ENCODE assay signal across 8 cellular contexts in the genomic region with DNA sequence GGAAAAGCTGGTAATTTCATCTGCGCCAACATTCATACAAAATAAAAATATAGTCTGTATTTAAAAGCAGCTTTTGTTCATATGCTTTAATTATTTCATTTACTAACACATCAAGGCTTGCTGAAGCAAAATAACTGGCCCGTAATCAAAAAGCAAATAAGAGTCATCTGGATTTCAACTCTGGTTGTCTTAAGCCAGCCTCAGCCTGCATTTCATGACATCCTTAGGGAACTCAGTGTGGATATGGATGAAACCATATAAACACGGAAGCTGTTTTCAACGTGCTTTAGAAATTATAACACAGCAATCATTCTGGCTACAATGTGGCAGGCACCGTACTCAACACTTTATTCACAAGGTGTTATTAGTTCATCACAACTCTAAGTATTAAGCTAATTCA. TPM values are rescaled to one million over a fixed set of nuclear protein-coding genes. Genes with fewer than 3 reads are reported as not detected.
DNase-seq lines count a peak whose midpoint lies in the region; TF ChIP-seq lines count a peak whose summit lies in the region.

No MANE protein-coding gene starts in this region.

- H4K91ac ChIP-seq in neuronal stem cell (ENCODE audit: low read depth, low read length, poor library complexity): no peak overlapping the region

- H2AK5ac ChIP-seq in neuronal stem cell (ENCODE audit: low read depth, low read length): no peak overlapping the region

- CTCF ChIA-PET in CD8-positive, alpha-beta memory T cell (lab: Charles Lee): interaction anchor here (1.2 kb wide), 1 partner anchor 1207 kb away, joined by 3 read pairs; no protein-coding TSS in a partner anchor

- H3K9me3 ChIP-seq in CD8-positive, alpha-beta memory T cell (ENCODE audit: low read length): no peaks in the 10 kb centered on the region
- H3K9me3 ChIP-seq in NT2/D1 (ENCODE audit: insufficient read depth, low read length) (no peaks in the 10 kb centered on the region), neuronal stem cell (replicated peaks in 1 of 2; ENCODE audit: control insufficient read depth in 2 of 2, insufficient read depth in 1 of 2, low read depth in 1 of 2, low read length in 2 of 2) (no peaks in the 10 kb centered on the region)

- H3K27me3 ChIP-seq in CD8-positive, alpha-beta memory T cell (ENCODE audit: insufficient read depth, low read length, poor library complexity, severe bottlenecking): no peaks in the 10 kb centered on the region
- H3K27me3 ChIP-seq in NT2/D1 (ENCODE audit: insufficient read depth, insufficient read length) (no peaks in the 10 kb centered on the region), neuronal stem cell (ENCODE audit: control insufficient read depth in 3 of 3, insufficient read depth in 3 of 3, low read depth in 1 of 3, low read length in 3 of 3) (no peaks in the 10 kb centered on the region)

- no peak for DNase-seq in CD8-positive, alpha-beta memory T cell
- DNase-seq in NT2/D1 (ENCODE audit: low read depth, low spot score) (no peak), endothelial cell (ENCODE audit: low spot score) (no peak), neuronal stem cell (ENCODE audit: low spot score) (no peak), 8988T (no peak), NCI-H1930 (lab: John Stamatoyannopoulos, UW) (no peak), globus pallidus (ENCODE audit: low spot score) (no peak)
- DNase-seq in stimulated activated CD4-positive, alpha-beta T cell treated with anti-CD3 and anti-CD28 coated beads, Interleukin-1b, Interleukin-23, amount 100 ng/mL, for 48 hours: no peak

- H3K9me3 Mint-ChIP-seq in CD8-positive, alpha-beta memory T cell: no peaks in the 10 kb centered on the region
- H3K9me3 Mint-ChIP-seq in endothelial cell (ENCODE audit: unreplicated experiment): no peaks in the 10 kb centered on the region

- peak overlapping the region; percentile 81 for H2AFZ ChIP-seq in neuronal stem cell (ENCODE audit: low read length)

- H4K8ac ChIP-seq in neuronal stem cell (ENCODE audit: low read depth, low read length): no peak overlapping the region

- no peak overlapping the region for H2BK120ac ChIP-seq in neuronal stem cell (ENCODE audit: low read depth, low read length)

- H2BK15ac ChIP-seq in neuronal stem cell (ENCODE audit: low read length): no peak overlapping the region

- H3K9ac ChIP-seq in NT2/D1 (ENCODE audit: insufficient read length, low read depth): peak overlapping the region; percentile 91
- no peak overlapping the region for H3K9ac ChIP-seq in neuronal stem cell (ENCODE audit: low read depth, low read length, poor library complexity)

- no peak overlapping the region for H3K4ac ChIP-seq in neuronal stem cell (ENCODE audit: low read length)

- H3K4me3 ChIP-seq in CD8-positive, alpha-beta memory T cell (ENCODE audit: low read length): peak overlapping the region; percentile 98
- H3K4me3 ChIP-seq in NT2/D1 (ENCODE audit: insufficient read length, low read depth): peak overlapping the region; percentile 85
- peak overlapping the region; percentile 58 to 90 for H3K4me3 ChIP-seq in neuronal stem cell (ENCODE audit: low read length in 2 of 2)

- H2BK12ac ChIP-seq in neuronal stem cell (ENCODE audit: low read length): no peak overlapping the region

- H3K36me3 ChIP-seq in CD8-positive, alpha-beta memory T cell (ENCODE audit: insufficient read depth, low read length): no peaks in the 10 kb centered on the region
- H3K36me3 ChIP-seq in NT2/D1 (ENCODE audit: insufficient read depth, insufficient read length, low read length): peaks cover 2% of the 10 kb centered on the region
- H3K36me3 ChIP-seq in neuronal stem cell (replicated peaks in 1 of 2; ENCODE audit: control insufficient read depth in 2 of 2, insufficient read depth in 2 of 2, low read length in 2 of 2): peaks cover 2 to 6% of the 10 kb centered on the region in 2 donors

- peaks cover 4% of the 10 kb centered on the region for H3K79me1 ChIP-seq in neuronal stem cell (ENCODE audit: low read depth, low read length)

- peaks cover 46% of the 10 kb centered on the region for H3K4me1 ChIP-seq in CD8-positive, alpha-beta memory T cell (ENCODE audit: insufficient read depth, low read length)
- H3K4me1 ChIP-seq in NT2/D1 (ENCODE audit: insufficient read depth, insufficient read length) (no peaks in the 10 kb centered on the region), neuronal stem cell (ENCODE audit: control insufficient read depth in 2 of 2, insufficient read depth in 1 of 2, low read depth in 1 of 2, low read length in 2 of 2) (peaks cover 1 to 3% of the 10 kb centered on the region in 2 donors)

- peak overlapping the region in 5 of 8 donors; percentile 74 to 98 (median 95) for H3K27ac Mint-ChIP-seq in CD8-positive, alpha-beta memory T cell
- peak overlapping the region; percentile 99 for H3K27ac Mint-ChIP-seq in endothelial cell (ENCODE audit: unreplicated experiment)

- H3K14ac ChIP-seq in neuronal stem cell (ENCODE audit: low read length): no peak overlapping the region

- peak overlapping the region; percentile 75 for H3K4me2 ChIP-seq in neuronal stem cell (ENCODE audit: insufficient read depth, low read length, poor library complexity, severe bottlenecking)

- H3K27ac ChIP-seq in CD8-positive, alpha-beta memory T cell (ENCODE audit: low read depth, low read length): peak overlapping the region; percentile 54
- H3K27ac ChIP-seq in neuronal stem cell (replicated peaks; ENCODE audit: low read length): no peak overlapping the region

- H3K23ac ChIP-seq in neuronal stem cell (ENCODE audit: low read depth, low read length, poor library complexity): no peak overlapping the region

- H3K18ac ChIP-seq in neuronal stem cell (ENCODE audit: low read length): no peak overlapping the region

- peak overlapping the region; percentile 97 to 100 (median 99) for H3K4me3 Mint-ChIP-seq in CD8-positive, alpha-beta memory T cell
- peak overlapping the region; percentile 100 for H3K4me3 Mint-ChIP-seq in endothelial cell (ENCODE audit: unreplicated experiment)

- peaks cover 0 to 20% (median 6%) of the 10 kb centered on the region in 3 donors for H3K36me3 Mint-ChIP-seq in CD8-positive, alpha-beta memory T cell
- no peaks in the 10 kb centered on the region for H3K36me3 Mint-ChIP-seq in endothelial cell (ENCODE audit: low read depth, unreplicated experiment)

- WGBS in neuronal stem cell (ENCODE audit: extremely low coverage in 2 of 2, insufficient read length in 2 of 2, insufficient replicate concordance in 1 of 2), 2 donors: no CpG with 5 or more reads among the region's 5 CpGs

- POLR2A ChIA-PET in CD8-positive, alpha-beta memory T cell (lab: Charles Lee): interaction anchor here (1.0 kb wide), 1 partner anchor 1207 kb away, joined by 3 read pairs; no protein-coding TSS in a partner anchor

- peaks cover 0 to 2% of the 10 kb centered on the region in 2 donors for H3K27me3 Mint-ChIP-seq in CD8-positive, alpha-beta memory T cell
- peaks cover 6% of the 10 kb centered on the region for H3K27me3 Mint-ChIP-seq in endothelial cell (ENCODE audit: unreplicated experiment)

- H2BK5ac ChIP-seq in neuronal stem cell (ENCODE audit: low read length): no peak overlapping the region

- H3K4me1 Mint-ChIP-seq in CD8-positive, alpha-beta memory T cell: peaks cover 49 to 59% (median 55%) of the 10 kb centered on the region in 3 donors
- H3K4me1 Mint-ChIP-seq in endothelial cell (ENCODE audit: unreplicated experiment): peaks cover 7% of the 10 kb centered on the region

- no peak for TF ChIP-seq CTCF in endothelial cell (IDR thresholded peaks at IDR 0.05; ENCODE audit: unreplicated experiment)

RNA-seq across cellular contexts. Expression of gene COX16, which starts 0.9 kb away (rescaled TPM):
- total RNA-seq in CD8-positive, alpha-beta memory T cell: 10 to 100 TPM; 88.5 to 90.0 TPM
- polyA plus RNA-seq in CD8-positive, alpha-beta memory T cell: 60.0 TPM
- total RNA-seq in endothelial cell (ENCODE audit: unreplicated experiment): 42.3 TPM
- polyA plus RNA-seq in neuronal stem cell (2013, experiment 1 of 2): 103 TPM
- polyA plus RNA-seq in neuronal stem cell (2013, experiment 2 of 2): 103 TPM

RNA-seq across cellular contexts. Expression of gene SYNJ2BP, which starts 58.3 kb away (rescaled TPM):
- 1 to 10 TPM; 5.2 to 7.2 TPM for total RNA-seq in CD8-positive, alpha-beta memory T cell
- polyA plus RNA-seq in CD8-positive, alpha-beta memory T cell: 13.9 TPM
- total RNA-seq in endothelial cell (ENCODE audit: unreplicated experiment): 24.2 TPM
- polyA plus RNA-seq in neuronal stem cell (2013, experiment 1 of 2): 16.4 TPM
- 16.6 TPM for polyA plus RNA-seq in neuronal stem cell (2013, experiment 2 of 2)
